15 cellular contexts compared by ENCODE assay signal in genomic region chr1:10195570-10195969, GRCh38. TPM values are rescaled to one million over a fixed set of nuclear protein-coding genes. Genes with fewer than 3 reads are reported as not detected.
DNase-seq lines count a peak whose midpoint lies in the region; ATAC-seq and TF ChIP-seq lines count a peak whose summit lies in the region.
"Had no signal": no experiment of that assay in that cellular context is flagged by ENCODE, and none has a peak within 500 bp of the region (broad histone marks: within the 10 kb centered on the region; RNA-seq: fewer than 3 reads in every experiment).

No MANE protein-coding gene starts in this region.

- no peak for TF ChIP-seq CTCF in cardiac fibroblast (IDR thresholded peaks at IDR 0.05; ENCODE audit: low read depth, low read length)

- H3K4me3 ChIP-seq in cardiac fibroblast (replicated peaks in 1 of 2; ENCODE audit: low read depth in 2 of 2, low read length in 2 of 2) = no peak overlapping the region
- H3K4me3 ChIP-seq: left ventricle myocardium inferior, right lobe of liver had no signal

- no peak for ATAC-seq in HG02938 (IDR thresholded peaks at IDR 0.05; ENCODE audit: unreplicated experiment)
- ATAC-seq: activated naive CD8-positive, alpha-beta T cell treated with anti-CD3 and anti-CD28 coated beads, Interleukin-2, amount 50 U/mL, for 24 hours; activated T-cell treated with anti-CD3 and anti-CD28 coated beads, Interleukin-2, amount 50 U/mL, for 72 hours had no signal

- peak; percentile 68 for DNase-seq in Daoy (ENCODE audit: low read depth)
- DNase-seq in M059J (ENCODE audit: low read depth) = peak; percentile 78
- DNase-seq in cardiac fibroblast (ENCODE audit: low read depth in 2 of 2) = peak; percentile 30 to 69
- DNase-seq in mesenteric fat pad (ENCODE audit: low spot score) = peak; percentile 16
- no peak for DNase-seq in activated CD4-positive, alpha-beta T cell treated with anti-CD3 and anti-CD28 coated beads, Interleukin-2, amount 50 U/mL, for 4 hours
- DNase-seq in OCI-M2 (lab: John Stamatoyannopoulos, UW; ENCODE audit: unreplicated experiment) = no peak
- DNase-seq in NCI-H1092 treated with DMSO at 0.1 percent for 48 hours (lab: John Stamatoyannopoulos, UW) = no peak
- DNase-seq: activated naive CD8-positive, alpha-beta T cell treated with anti-CD3 and anti-CD28 coated beads, Interleukin-2, amount 50 U/mL, for 24 hours; activated T-cell treated with anti-CD3 and anti-CD28 coated beads, Interleukin-2, amount 50 U/mL, for 72 hours; cerebellar nuclear complex; effector memory CD4-positive, alpha-beta T cell; left ventricle myocardium inferior; right lobe of liver; Right ventricle myocardium superior had no signal

RNA-seq across cellular contexts. Expression of gene KIF1B, which starts 14.8 kb away (rescaled TPM):
- total RNA-seq in Daoy (2014; rRNA removed; shearing (Covaris generic)) = 19.0 and 21.9 TPM in 2 replicates
- 14.5 and 27.8 TPM in 2 replicates for total RNA-seq in M059J (2014; rRNA removed; shearing (Covaris generic))
- total RNA-seq in mesenteric fat pad = 59.3 TPM

Comparison
In these comparisons a context has a peak if more than half of its experiments do, and no peak if none do; other contexts are left out.
1. DNase-seq: peak in Daoy (single experiment), M059J (single experiment), cardiac fibroblast (2 of 2) and mesenteric fat pad (single experiment); none in activated CD4-positive, alpha-beta T cell treated with anti-CD3 and anti-CD28 coated beads, Interleukin-2, amount 50 U/mL, for 4 hours (0 of 2), OCI-M2 (single experiment) and NCI-H1092 treated with DMSO at 0.1 percent for 48 hours (single experiment).